1 cellular context compared by ENCODE assay signal in the genomic region with DNA sequence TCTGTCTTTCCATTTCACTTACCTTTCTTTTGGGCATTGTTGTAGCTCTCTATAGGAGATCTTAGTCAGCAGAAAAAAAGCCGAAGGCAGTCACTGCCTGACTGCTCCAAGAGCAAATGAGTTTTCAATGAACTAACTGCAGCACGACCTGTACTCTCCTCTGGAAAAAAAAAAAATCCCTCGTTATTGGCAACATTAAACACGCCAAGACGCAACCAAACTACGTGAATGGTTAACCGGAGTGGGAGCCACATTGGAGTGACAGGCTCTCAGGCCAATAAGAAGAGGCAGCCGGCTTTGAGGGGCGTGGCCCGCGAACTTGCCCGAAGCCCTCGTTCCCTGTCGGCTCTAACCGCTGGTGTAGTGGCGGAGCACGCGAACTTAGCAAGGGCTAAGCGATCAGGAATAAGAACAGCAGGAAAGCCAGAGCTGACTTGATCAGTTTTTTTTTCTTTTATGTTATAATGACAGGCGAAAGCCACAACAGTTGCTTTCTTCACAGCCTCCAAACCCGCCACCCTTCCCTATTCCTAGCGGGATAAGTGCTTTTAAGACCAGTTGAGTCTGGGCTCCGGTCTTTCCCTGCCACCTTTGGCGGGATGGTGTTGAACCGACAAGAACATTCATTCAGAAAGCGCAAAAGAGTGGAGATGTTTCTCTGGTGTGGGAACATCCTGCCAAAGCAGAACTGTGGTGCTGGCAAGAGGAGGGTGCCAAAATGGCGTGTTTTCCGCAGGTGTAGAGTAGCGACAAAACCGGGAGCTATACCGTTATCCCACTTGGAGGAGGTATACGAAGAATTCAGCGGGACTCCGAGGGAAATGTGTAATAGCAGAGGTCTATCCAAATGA.
TF ChIP-seq lines count a peak whose summit lies in the region.

No MANE protein-coding gene starts in this region.

TF ChIP-seq in GM12878, 131 proteins besides CTCF, POLR2A, EP300 and RAD21 (continued from another document and continues in another):
- TF ChIP-seq, protein P1, sequence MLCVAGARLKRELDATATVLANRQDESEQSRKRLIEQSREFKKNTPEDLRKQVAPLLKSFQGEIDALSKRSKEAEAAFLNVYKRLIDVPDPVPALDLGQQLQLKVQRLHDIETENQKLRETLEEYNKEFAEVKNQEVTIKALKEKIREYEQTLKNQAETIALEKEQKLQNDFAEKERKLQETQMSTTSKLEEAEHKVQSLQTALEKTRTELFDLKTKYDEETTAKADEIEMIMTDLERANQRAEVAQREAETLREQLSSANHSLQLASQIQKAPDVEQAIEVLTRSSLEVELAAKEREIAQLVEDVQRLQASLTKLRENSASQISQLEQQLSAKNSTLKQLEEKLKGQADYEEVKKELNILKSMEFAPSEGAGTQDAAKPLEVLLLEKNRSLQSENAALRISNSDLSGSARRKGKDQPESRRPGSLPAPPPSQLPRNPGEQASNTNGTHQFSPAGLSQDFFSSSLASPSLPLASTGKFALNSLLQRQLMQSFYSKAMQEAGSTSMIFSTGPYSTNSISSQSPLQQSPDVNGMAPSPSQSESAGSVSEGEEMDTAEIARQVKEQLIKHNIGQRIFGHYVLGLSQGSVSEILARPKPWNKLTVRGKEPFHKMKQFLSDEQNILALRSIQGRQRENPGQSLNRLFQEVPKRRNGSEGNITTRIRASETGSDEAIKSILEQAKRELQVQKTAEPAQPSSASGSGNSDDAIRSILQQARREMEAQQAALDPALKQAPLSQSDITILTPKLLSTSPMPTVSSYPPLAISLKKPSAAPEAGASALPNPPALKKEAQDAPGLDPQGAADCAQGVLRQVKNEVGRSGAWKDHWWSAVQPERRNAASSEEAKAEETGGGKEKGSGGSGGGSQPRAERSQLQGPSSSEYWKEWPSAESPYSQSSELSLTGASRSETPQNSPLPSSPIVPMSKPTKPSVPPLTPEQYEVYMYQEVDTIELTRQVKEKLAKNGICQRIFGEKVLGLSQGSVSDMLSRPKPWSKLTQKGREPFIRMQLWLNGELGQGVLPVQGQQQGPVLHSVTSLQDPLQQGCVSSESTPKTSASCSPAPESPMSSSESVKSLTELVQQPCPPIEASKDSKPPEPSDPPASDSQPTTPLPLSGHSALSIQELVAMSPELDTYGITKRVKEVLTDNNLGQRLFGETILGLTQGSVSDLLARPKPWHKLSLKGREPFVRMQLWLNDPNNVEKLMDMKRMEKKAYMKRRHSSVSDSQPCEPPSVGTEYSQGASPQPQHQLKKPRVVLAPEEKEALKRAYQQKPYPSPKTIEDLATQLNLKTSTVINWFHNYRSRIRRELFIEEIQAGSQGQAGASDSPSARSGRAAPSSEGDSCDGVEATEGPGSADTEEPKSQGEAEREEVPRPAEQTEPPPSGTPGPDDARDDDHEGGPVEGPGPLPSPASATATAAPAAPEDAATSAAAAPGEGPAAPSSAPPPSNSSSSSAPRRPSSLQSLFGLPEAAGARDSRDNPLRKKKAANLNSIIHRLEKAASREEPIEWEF (IDR thresholded peaks at IDR 0.05; ENCODE audit: insufficient replicate concordance, low read depth, low read length) = no peak
- peak; percentile 10 to 28; a peak in 1 of 4 replicates for TF ChIP-seq IKZF2 (IDR thresholded peaks at IDR 0.05)
- TF ChIP-seq SMC3 (IDR thresholded peaks at IDR 0.05; ENCODE audit: borderline replicate concordance, low read length) = no peak
- TF ChIP-seq NR2C2 (IDR thresholded peaks at IDR 0.05; ENCODE audit: borderline replicate concordance, control insufficient read depth, insufficient read length, low read depth) = no peak
- TF ChIP-seq, protein P2, sequence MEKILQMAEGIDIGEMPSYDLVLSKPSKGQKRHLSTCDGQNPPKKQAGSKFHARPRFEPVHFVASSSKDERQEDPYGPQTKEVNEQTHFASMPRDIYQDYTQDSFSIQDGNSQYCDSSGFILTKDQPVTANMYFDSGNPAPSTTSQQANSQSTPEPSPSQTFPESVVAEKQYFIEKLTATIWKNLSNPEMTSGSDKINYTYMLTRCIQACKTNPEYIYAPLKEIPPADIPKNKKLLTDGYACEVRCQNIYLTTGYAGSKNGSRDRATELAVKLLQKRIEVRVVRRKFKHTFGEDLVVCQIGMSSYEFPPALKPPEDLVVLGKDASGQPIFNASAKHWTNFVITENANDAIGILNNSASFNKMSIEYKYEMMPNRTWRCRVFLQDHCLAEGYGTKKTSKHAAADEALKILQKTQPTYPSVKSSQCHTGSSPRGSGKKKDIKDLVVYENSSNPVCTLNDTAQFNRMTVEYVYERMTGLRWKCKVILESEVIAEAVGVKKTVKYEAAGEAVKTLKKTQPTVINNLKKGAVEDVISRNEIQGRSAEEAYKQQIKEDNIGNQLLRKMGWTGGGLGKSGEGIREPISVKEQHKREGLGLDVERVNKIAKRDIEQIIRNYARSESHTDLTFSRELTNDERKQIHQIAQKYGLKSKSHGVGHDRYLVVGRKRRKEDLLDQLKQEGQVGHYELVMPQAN (conservative IDR thresholded peaks at IDR 0.05) = no peak
- no peak for TF ChIP-seq ETV6 (conservative IDR thresholded peaks at IDR 0.05 in 1 of 2, IDR thresholded peaks at IDR 0.05 in 1 of 2; ENCODE audit: borderline replicate concordance in 1 of 2, low read depth in 1 of 2)
- no peak for TF ChIP-seq SMAD1 (IDR thresholded peaks at IDR 0.05; ENCODE audit: low read depth, partially characterized antibody)
- TF ChIP-seq CHD1 (IDR thresholded peaks at IDR 0.05; ENCODE audit: low read depth, low read length) = no peak
- TF ChIP-seq KAT2A (conservative IDR thresholded peaks at IDR 0.05; ENCODE audit: control insufficient read depth, low read depth, low read length) = no peak
- no peak for TF ChIP-seq TBL1XR1 (IDR thresholded peaks at IDR 0.05; ENCODE audit: low read depth, low read length)
- TF ChIP-seq ZNF622 (IDR thresholded peaks at IDR 0.05) = no peak
- TF ChIP-seq, protein P3, sequence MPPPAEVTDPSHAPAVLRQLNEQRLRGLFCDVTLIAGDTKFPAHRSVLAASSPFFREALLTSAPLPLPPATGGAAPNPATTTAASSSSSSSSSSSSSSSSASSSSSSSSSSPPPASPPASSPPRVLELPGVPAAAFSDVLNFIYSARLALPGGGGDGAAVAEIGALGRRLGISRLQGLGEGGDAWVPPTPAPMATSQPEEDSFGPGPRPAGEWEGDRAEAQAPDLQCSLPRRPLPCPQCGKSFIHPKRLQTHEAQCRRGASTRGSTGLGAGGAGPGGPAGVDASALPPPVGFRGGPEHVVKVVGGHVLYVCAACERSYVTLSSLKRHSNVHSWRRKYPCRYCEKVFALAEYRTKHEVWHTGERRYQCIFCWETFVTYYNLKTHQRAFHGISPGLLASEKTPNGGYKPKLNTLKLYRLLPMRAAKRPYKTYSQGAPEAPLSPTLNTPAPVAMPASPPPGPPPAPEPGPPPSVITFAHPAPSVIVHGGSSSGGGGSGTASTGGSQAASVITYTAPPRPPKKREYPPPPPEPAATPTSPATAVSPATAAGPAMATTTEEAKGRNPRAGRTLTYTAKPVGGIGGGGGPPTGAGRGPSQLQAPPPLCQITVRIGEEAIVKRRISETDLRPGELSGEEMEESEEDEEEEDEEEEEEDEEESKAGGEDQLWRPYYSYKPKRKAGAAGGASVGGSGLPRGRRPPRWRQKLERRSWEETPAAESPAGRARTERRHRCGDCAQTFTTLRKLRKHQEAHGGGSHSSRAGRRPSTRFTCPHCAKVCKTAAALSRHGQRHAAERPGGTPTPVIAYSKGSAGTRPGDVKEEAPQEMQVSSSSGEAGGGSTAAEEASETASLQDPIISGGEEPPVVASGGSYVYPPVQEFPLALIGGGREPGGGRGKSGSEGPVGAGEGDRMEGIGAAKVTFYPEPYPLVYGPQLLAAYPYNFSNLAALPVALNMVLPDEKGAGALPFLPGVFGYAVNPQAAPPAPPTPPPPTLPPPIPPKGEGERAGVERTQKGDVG (CRISPR knock-in tag; IDR thresholded peaks at IDR 0.05) = no peak
- TF ChIP-seq SREBF2 (IDR thresholded peaks at IDR 0.05; ENCODE audit: low read length) = no peak
- no peak for TF ChIP-seq STAT1 (conservative IDR thresholded peaks at IDR 0.05)
- TF ChIP-seq, protein P4, sequence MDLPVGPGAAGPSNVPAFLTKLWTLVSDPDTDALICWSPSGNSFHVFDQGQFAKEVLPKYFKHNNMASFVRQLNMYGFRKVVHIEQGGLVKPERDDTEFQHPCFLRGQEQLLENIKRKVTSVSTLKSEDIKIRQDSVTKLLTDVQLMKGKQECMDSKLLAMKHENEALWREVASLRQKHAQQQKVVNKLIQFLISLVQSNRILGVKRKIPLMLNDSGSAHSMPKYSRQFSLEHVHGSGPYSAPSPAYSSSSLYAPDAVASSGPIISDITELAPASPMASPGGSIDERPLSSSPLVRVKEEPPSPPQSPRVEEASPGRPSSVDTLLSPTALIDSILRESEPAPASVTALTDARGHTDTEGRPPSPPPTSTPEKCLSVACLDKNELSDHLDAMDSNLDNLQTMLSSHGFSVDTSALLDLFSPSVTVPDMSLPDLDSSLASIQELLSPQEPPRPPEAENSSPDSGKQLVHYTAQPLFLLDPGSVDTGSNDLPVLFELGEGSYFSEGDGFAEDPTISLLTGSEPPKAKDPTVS (IDR thresholded peaks at IDR 0.05; ENCODE audit: low read depth, low read length) = no peak
- TF ChIP-seq RUNX3 (IDR thresholded peaks at IDR 0.05; ENCODE audit: low read length) = no peak; the same call in 1 of the 2 replicates
- 0 out of 2 replicates have a peak, but pooled peaks have one; percentile 16 for TF ChIP-seq IKZF1 (conservative IDR thresholded peaks at IDR 0.05)
- TF ChIP-seq, protein P5, sequence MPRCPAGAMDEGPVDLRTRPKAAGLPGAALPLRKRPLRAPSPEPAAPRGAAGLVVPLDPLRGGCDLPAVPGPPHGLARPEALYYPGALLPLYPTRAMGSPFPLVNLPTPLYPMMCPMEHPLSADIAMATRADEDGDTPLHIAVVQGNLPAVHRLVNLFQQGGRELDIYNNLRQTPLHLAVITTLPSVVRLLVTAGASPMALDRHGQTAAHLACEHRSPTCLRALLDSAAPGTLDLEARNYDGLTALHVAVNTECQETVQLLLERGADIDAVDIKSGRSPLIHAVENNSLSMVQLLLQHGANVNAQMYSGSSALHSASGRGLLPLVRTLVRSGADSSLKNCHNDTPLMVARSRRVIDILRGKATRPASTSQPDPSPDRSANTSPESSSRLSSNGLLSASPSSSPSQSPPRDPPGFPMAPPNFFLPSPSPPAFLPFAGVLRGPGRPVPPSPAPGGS (IDR thresholded peaks at IDR 0.05; ENCODE audit: borderline replicate concordance, insufficient read depth, low read depth, low read length, poor library complexity, severe bottlenecking) = no peak
- no peak for TF ChIP-seq POLR2AphosphoS5 (IDR thresholded peaks at IDR 0.05; ENCODE audit: low read length)
- TF ChIP-seq CEBPB (IDR thresholded peaks at IDR 0.05; ENCODE audit: borderline replicate concordance in 1 of 2, low read depth in 2 of 2, low read length in 2 of 2) = no peak
- TF ChIP-seq, protein P6, sequence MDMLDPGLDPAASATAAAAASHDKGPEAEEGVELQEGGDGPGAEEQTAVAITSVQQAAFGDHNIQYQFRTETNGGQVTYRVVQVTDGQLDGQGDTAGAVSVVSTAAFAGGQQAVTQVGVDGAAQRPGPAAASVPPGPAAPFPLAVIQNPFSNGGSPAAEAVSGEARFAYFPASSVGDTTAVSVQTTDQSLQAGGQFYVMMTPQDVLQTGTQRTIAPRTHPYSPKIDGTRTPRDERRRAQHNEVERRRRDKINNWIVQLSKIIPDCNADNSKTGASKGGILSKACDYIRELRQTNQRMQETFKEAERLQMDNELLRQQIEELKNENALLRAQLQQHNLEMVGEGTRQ (IDR thresholded peaks at IDR 0.05; ENCODE audit: borderline replicate concordance, low read depth, low read length) = no peak
- peak; percentile 16; the same call in 1 of the 2 replicates for TF ChIP-seq NFYA (IDR thresholded peaks at IDR 0.05; ENCODE audit: borderline replicate concordance, low read depth, low read length)
- TF ChIP-seq, protein P7, sequence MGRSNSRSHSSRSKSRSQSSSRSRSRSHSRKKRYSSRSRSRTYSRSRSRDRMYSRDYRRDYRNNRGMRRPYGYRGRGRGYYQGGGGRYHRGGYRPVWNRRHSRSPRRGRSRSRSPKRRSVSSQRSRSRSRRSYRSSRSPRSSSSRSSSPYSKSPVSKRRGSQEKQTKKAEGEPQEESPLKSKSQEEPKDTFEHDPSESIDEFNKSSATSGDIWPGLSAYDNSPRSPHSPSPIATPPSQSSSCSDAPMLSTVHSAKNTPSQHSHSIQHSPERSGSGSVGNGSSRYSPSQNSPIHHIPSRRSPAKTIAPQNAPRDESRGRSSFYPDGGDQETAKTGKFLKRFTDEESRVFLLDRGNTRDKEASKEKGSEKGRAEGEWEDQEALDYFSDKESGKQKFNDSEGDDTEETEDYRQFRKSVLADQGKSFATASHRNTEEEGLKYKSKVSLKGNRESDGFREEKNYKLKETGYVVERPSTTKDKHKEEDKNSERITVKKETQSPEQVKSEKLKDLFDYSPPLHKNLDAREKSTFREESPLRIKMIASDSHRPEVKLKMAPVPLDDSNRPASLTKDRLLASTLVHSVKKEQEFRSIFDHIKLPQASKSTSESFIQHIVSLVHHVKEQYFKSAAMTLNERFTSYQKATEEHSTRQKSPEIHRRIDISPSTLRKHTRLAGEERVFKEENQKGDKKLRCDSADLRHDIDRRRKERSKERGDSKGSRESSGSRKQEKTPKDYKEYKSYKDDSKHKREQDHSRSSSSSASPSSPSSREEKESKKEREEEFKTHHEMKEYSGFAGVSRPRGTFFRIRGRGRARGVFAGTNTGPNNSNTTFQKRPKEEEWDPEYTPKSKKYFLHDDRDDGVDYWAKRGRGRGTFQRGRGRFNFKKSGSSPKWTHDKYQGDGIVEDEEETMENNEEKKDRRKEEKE (IDR thresholded peaks at IDR 0.05) = no peak
- no peak for TF ChIP-seq SUPT20H (IDR thresholded peaks at IDR 0.05; ENCODE audit: borderline replicate concordance, control insufficient read depth, low read depth, low read length)
- TF ChIP-seq ATF7 (IDR thresholded peaks at IDR 0.05; ENCODE audit: low read depth) = no peak
- no peak for TF ChIP-seq ZNF274 (IDR thresholded peaks at IDR 0.05; ENCODE audit: insufficient read depth, insufficient read length)
- TF ChIP-seq STAT3 (IDR thresholded peaks at IDR 0.05; ENCODE audit: low read depth, low read length) = no peak
- TF ChIP-seq YBX1 (IDR thresholded peaks at IDR 0.05) = no peak
- TF ChIP-seq FOXM1 (IDR thresholded peaks at IDR 0.05; ENCODE audit: low read depth, low read length) = no peak
- TF ChIP-seq, protein P8, sequence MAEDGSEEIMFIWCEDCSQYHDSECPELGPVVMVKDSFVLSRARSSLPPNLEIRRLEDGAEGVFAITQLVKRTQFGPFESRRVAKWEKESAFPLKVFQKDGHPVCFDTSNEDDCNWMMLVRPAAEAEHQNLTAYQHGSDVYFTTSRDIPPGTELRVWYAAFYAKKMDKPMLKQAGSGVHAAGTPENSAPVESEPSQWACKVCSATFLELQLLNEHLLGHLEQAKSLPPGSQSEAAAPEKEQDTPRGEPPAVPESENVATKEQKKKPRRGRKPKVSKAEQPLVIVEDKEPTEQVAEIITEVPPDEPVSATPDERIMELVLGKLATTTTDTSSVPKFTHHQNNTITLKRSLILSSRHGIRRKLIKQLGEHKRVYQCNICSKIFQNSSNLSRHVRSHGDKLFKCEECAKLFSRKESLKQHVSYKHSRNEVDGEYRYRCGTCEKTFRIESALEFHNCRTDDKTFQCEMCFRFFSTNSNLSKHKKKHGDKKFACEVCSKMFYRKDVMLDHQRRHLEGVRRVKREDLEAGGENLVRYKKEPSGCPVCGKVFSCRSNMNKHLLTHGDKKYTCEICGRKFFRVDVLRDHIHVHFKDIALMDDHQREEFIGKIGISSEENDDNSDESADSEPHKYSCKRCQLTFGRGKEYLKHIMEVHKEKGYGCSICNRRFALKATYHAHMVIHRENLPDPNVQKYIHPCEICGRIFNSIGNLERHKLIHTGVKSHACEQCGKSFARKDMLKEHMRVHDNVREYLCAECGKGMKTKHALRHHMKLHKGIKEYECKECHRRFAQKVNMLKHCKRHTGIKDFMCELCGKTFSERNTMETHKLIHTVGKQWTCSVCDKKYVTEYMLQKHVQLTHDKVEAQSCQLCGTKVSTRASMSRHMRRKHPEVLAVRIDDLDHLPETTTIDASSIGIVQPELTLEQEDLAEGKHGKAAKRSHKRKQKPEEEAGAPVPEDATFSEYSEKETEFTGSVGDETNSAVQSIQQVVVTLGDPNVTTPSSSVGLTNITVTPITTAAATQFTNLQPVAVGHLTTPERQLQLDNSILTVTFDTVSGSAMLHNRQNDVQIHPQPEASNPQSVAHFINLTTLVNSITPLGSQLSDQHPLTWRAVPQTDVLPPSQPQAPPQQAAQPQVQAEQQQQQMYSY (CRISPR knock-in tag; IDR thresholded peaks at IDR 0.05) = no peak
- TF ChIP-seq DPF2 (IDR thresholded peaks at IDR 0.05) = peak; percentile 85
